ENCODE assay signal across 9 cellular contexts in genomic region chr10:123150986-123151738, GRCh38. TPM values are rescaled to one million over a fixed set of nuclear protein-coding genes. Genes with fewer than 3 reads are reported as not detected.
DNase-seq lines count a peak whose midpoint lies in the region; ATAC-seq, FAIRE-seq and TF ChIP-seq lines count a peak whose summit lies in the region.
"Had no signal": no experiment of that assay in that cellular context is flagged by ENCODE, and none has a peak within 500 bp of the region (broad histone marks: within the 10 kb centered on the region; RNA-seq: fewer than 3 reads in every experiment).

No MANE protein-coding gene starts in this region.

- intact Hi-C loops in lower lobe of right lung (cut with DNase I) = no loop called here

- H3K4me3 ChIP-seq in GM23248 = no peak overlapping the region
- peak overlapping the region; percentile 36 for H3K4me3 ChIP-seq in lower lobe of right lung
- H3K4me3 ChIP-seq in HAP-1 = no peak overlapping the region

- H3K27me3 ChIP-seq in GM23248 (replicated peaks; ENCODE audit: insufficient read depth) (peaks cover 68% of the 10 kb centered on the region), lower lobe of right lung (ENCODE audit: low read depth) (peaks cover 69% of the 10 kb centered on the region), HAP-1 (ENCODE audit: low read depth) (no peaks in the 10 kb centered on the region)

- no peaks in the 10 kb centered on the region for H3K9me2 ChIP-seq in GM23248 (ENCODE audit: insufficient read depth)

- ATAC-seq in lower lobe of right lung = no peak

- H3K4me3 Mint-ChIP-seq in activated naive CD4-positive, alpha-beta T cell treated with anti-CD3 and anti-CD28 coated beads, Interleukin-2, amount 10 ng/mL, durations not matched to agents 7 days and 5 days = peak overlapping the region; percentile 58

- H3K9me3 Mint-ChIP-seq in activated naive CD4-positive, alpha-beta T cell treated with anti-CD3 and anti-CD28 coated beads, Interleukin-2, amount 10 ng/mL, durations not matched to agents 7 days and 5 days = no peaks in the 10 kb centered on the region

- TF ChIP-seq CTCF in lower lobe of right lung (IDR thresholded peaks at IDR 0.05) = no peak

- H4K20me1 ChIP-seq in GM23248 (ENCODE audit: insufficient read depth) = no peaks in the 10 kb centered on the region

- no peak overlapping the region for H3K4me2 ChIP-seq in GM23248 (ENCODE audit: unreplicated experiment)

- no peak overlapping the region for H3K27ac Mint-ChIP-seq in activated naive CD4-positive, alpha-beta T cell treated with anti-CD3 and anti-CD28 coated beads, Interleukin-2, amount 10 ng/mL, durations not matched to agents 7 days and 5 days

- H3K9me3 ChIP-seq in GM23248 (ENCODE audit: low read depth) = no peaks in the 10 kb centered on the region
- no peaks in the 10 kb centered on the region for H3K9me3 ChIP-seq in lower lobe of right lung
- no peaks in the 10 kb centered on the region for H3K9me3 ChIP-seq in HAP-1

- DNase-seq in ACHN = peak; percentile 62
- DNase-seq in GM23248 = peak; percentile 38
- DNase-seq in activated naive CD4-positive, alpha-beta T cell treated with anti-CD3 and anti-CD28 coated beads, Interleukin-2, amount 10 ng/mL, durations not matched to agents 7 days and 5 days = peak; percentile 51
- peak; percentile 58 for DNase-seq in lower lobe of right lung
- no peak for DNase-seq in central memory CD4-positive, alpha-beta T cell
- DNase-seq in hypothalamus (lab: John Stamatoyannopoulos, UW) = no peak
- DNase-seq in HAP-1 (ENCODE audit: low spot score in 2 of 2) = no peak
- no peak for DNase-seq in HTR-8/SVneo (ENCODE audit: insufficient read length, low spot score)

- H3K9ac ChIP-seq in GM23248 = no peak overlapping the region

- H2AFZ ChIP-seq in GM23248 = no peak overlapping the region

- H3K4me1 Mint-ChIP-seq in activated naive CD4-positive, alpha-beta T cell treated with anti-CD3 and anti-CD28 coated beads, Interleukin-2, amount 10 ng/mL, durations not matched to agents 7 days and 5 days = peaks cover 65% of the 10 kb centered on the region

- peaks cover 56% of the 10 kb centered on the region for H3K27me3 Mint-ChIP-seq in activated naive CD4-positive, alpha-beta T cell treated with anti-CD3 and anti-CD28 coated beads, Interleukin-2, amount 10 ng/mL, durations not matched to agents 7 days and 5 days

- peaks cover under 1% of the 10 kb centered on the region; the same call in 1 of the 2 replicates for H3K4me1 ChIP-seq in GM23248 (ENCODE audit: insufficient read depth)
- H3K4me1 ChIP-seq in lower lobe of right lung = peaks cover 56% of the 10 kb centered on the region
- H3K4me1 ChIP-seq in HAP-1 = peaks cover 39% of the 10 kb centered on the region

- no peak for FAIRE-seq in HTR-8/SVneo (lab: Jason Lieb, UNC)
- FAIRE-seq: G401.6 had no signal

- H3K79me2 ChIP-seq in GM23248 (ENCODE audit: insufficient read depth) = peaks cover 20% of the 10 kb centered on the region

- H3K36me3 ChIP-seq in GM23248 (ENCODE audit: low read depth) = no peaks in the 10 kb centered on the region
- peaks cover 6% of the 10 kb centered on the region for H3K36me3 ChIP-seq in lower lobe of right lung
- H3K36me3 ChIP-seq in HAP-1 (replicated peaks) = peaks cover 26% of the 10 kb centered on the region

- H3K27ac ChIP-seq in GM23248 = no peak overlapping the region
- no peak overlapping the region for H3K27ac ChIP-seq in lower lobe of right lung

- peaks cover 25% of the 10 kb centered on the region for H3K36me3 Mint-ChIP-seq in activated naive CD4-positive, alpha-beta T cell treated with anti-CD3 and anti-CD28 coated beads, Interleukin-2, amount 10 ng/mL, durations not matched to agents 7 days and 5 days

- 5% methylated on average over 56 of the region's 56 CpGs for WGBS in GM23248 (ENCODE audit: low coverage in 1 of 2, low lambda C conversion rate in 2 of 2, missing lambda C conversion rate in 2 of 2), 2 experiments

- H3F3A ChIP-seq in GM23248 (ENCODE audit: insufficient read depth) = peaks cover 12% of the 10 kb centered on the region

- CTCF ChIA-PET in activated naive CD4-positive, alpha-beta T cell treated with anti-CD3 and anti-CD28 coated beads, Interleukin-2, amount 10 ng/mL, durations not matched to agents 7 days and 5 days (lab: Charles Lee) = interaction anchor here (1.0 to 3.4 kb wide), 5 partner anchors 12 to 406 kb away, joined by 3 to 16 read pairs (median 3); no protein-coding TSS in a partner anchor

- in situ Hi-C loops in ACHN (cut with HindIII; ENCODE audit: low pct_ligation_motif_present, low pct_unique_long_range_greater_than_20kb, low sequenced_read_pairs) (no loop called here), GM23248 (cut with MboI) (no loop called here), HAP-1 (cut with MboI; ENCODE audit: low sequenced_read_pairs) (no loop called here)

RNA-seq across cellular contexts. Expression of gene BUB3, which starts 3.0 kb away (rescaled TPM):
- 163 and 170 TPM in 2 replicates for total RNA-seq in GM23248 (2014; rRNA removed; shearing (Covaris generic))
- 154 and 158 TPM in 2 replicates for polyA plus RNA-seq in GM23248 (2016; fragmentation: Nextera tagmentation; extraction: Ambion mirVana)
- total RNA-seq in lower lobe of right lung = 67.3 TPM

RNA-seq across cellular contexts. Expression of gene HMX2, which starts 3.2 kb away (rescaled TPM):
- not detected in 2 replicates for total RNA-seq in GM23248 (2014; rRNA removed; shearing (Covaris generic))
- not detected in 2 replicates for polyA plus RNA-seq in GM23248 (2016; fragmentation: Nextera tagmentation; extraction: Ambion mirVana)
- total RNA-seq in lower lobe of right lung = not detected

RNA-seq across cellular contexts. Expression of gene HMX3, which starts 15.4 kb away (rescaled TPM):
- not detected in 2 replicates for total RNA-seq in GM23248 (2014; rRNA removed; shearing (Covaris generic))
- polyA plus RNA-seq in GM23248 (2016; fragmentation: Nextera tagmentation; extraction: Ambion mirVana) = not detected in 2 replicates
- not detected for total RNA-seq in lower lobe of right lung

Comparison
In these comparisons a context has a peak if more than half of its experiments do, and no peak if none do; other contexts are left out.
1. DNase-seq: peak in ACHN (single experiment), GM23248 (single experiment), activated naive CD4-positive, alpha-beta T cell treated with anti-CD3 and anti-CD28 coated beads, Interleukin-2, amount 10 ng/mL, durations not matched to agents 7 days and 5 days (single experiment) and lower lobe of right lung (single experiment); none in central memory CD4-positive, alpha-beta T cell (single experiment), hypothalamus (0 of 51), HAP-1 (0 of 2) and HTR-8/SVneo (single experiment).